In genomic region chr14:91336093-91336450, GRCh38 we compare ENCODE assay signal across 17 cellular contexts.
DNase-seq lines count a peak whose midpoint lies in the region; ATAC-seq and TF ChIP-seq lines count a peak whose summit lies in the region.
"Had no signal": no experiment of that assay in that cellular context is flagged by ENCODE, and none has a peak within 500 bp of the region (broad histone marks: within the 10 kb centered on the region; RNA-seq: fewer than 3 reads in every experiment).

No MANE protein-coding gene starts in this region.

- H3K4me3 ChIP-seq in endodermal cell (ENCODE audit: low read length) = no peak overlapping the region
- H3K4me3 ChIP-seq: BLaER1 had no signal

- no peak overlapping the region for H3K4me3 Mint-ChIP-seq in activated T-cell treated with anti-CD3 and anti-CD28 coated beads, Interleukin-2, amount 50 U/mL, for 24 hours
- no peak overlapping the region for H3K4me3 Mint-ChIP-seq in activated T-cell treated with anti-CD3 and anti-CD28 coated beads, Interleukin-2, amount 50 U/mL, for 4 hours
- no peak overlapping the region for H3K4me3 Mint-ChIP-seq in activated T-helper 17 cell treated with anti-CD3 and anti-CD28 coated beads, Interleukin-2, amount 50 U/mL, for 72 hours
- H3K4me3 Mint-ChIP-seq in memory B cell (no peak overlapping the region), endodermal cell (no peak overlapping the region)
- H3K4me3 Mint-ChIP-seq in stimulated activated effector memory CD8-positive, alpha-beta T cell treated with anti-CD3 and anti-CD28 coated beads, Interleukin-12 subunit alpha, Interleukin-12 subunit beta, amount 100 ng/mL, for 72 hours = no peak overlapping the region
- H3K4me3 Mint-ChIP-seq: CD8-positive, alpha-beta memory T cell had no signal

- no peak overlapping the region for H3K27ac ChIP-seq in endodermal cell (ENCODE audit: low read depth, low read length)
- H3K27ac ChIP-seq: BLaER1, KMS-11 had no signal

- H3K9me3 ChIP-seq in endodermal cell (ENCODE audit: control insufficient read depth, low read length) = no peaks in the 10 kb centered on the region
- H3K9me3 ChIP-seq: BLaER1 had no signal

- peaks cover 96% of the 10 kb centered on the region for H3K36me3 Mint-ChIP-seq in activated T-cell treated with anti-CD3 and anti-CD28 coated beads, Interleukin-2, amount 50 U/mL, for 24 hours (ENCODE audit: low read depth)
- H3K36me3 Mint-ChIP-seq in activated T-cell treated with anti-CD3 and anti-CD28 coated beads, Interleukin-2, amount 50 U/mL, for 4 hours (ENCODE audit: insufficient read depth) = peaks cover 27% of the 10 kb centered on the region
- H3K36me3 Mint-ChIP-seq in activated T-helper 17 cell treated with anti-CD3 and anti-CD28 coated beads, Interleukin-2, amount 50 U/mL, for 72 hours (ENCODE audit: low read depth) = peaks cover 90% of the 10 kb centered on the region
- H3K36me3 Mint-ChIP-seq in memory B cell (peaks cover 23% of the 10 kb centered on the region), endodermal cell (ENCODE audit: low read depth) (peaks cover 36% of the 10 kb centered on the region)
- H3K36me3 Mint-ChIP-seq in stimulated activated effector memory CD8-positive, alpha-beta T cell treated with anti-CD3 and anti-CD28 coated beads, Interleukin-12 subunit alpha, Interleukin-12 subunit beta, amount 100 ng/mL, for 72 hours = peaks cover 100% of the 10 kb centered on the region

- ATAC-seq in activated T-cell treated with anti-CD3 and anti-CD28 coated beads, Interleukin-2, amount 50 U/mL, for 4 hours = no peak
- ATAC-seq in activated T-helper 17 cell treated with anti-CD3 and anti-CD28 coated beads, Interleukin-2, amount 50 U/mL, for 72 hours (replicated peaks) = no peak
- no peak for ATAC-seq in memory B cell (ENCODE audit: low read depth)
- no peak for ATAC-seq in stimulated activated effector memory CD8-positive, alpha-beta T cell treated with anti-CD3 and anti-CD28 coated beads, Interleukin-12 subunit alpha, Interleukin-12 subunit beta, amount 100 ng/mL, for 72 hours
- ATAC-seq: HepG2, Panc1 had no signal

- H3K9me3 Mint-ChIP-seq in activated T-cell treated with anti-CD3 and anti-CD28 coated beads, Interleukin-2, amount 50 U/mL, for 24 hours = no peaks in the 10 kb centered on the region
- H3K9me3 Mint-ChIP-seq in activated T-cell treated with anti-CD3 and anti-CD28 coated beads, Interleukin-2, amount 50 U/mL, for 4 hours = no peaks in the 10 kb centered on the region
- no peaks in the 10 kb centered on the region for H3K9me3 Mint-ChIP-seq in activated T-helper 17 cell treated with anti-CD3 and anti-CD28 coated beads, Interleukin-2, amount 50 U/mL, for 72 hours
- no peaks in the 10 kb centered on the region for H3K9me3 Mint-ChIP-seq in memory B cell
- no peaks in the 10 kb centered on the region for H3K9me3 Mint-ChIP-seq in stimulated activated effector memory CD8-positive, alpha-beta T cell treated with anti-CD3 and anti-CD28 coated beads, Interleukin-12 subunit alpha, Interleukin-12 subunit beta, amount 100 ng/mL, for 72 hours
- H3K9me3 Mint-ChIP-seq in endodermal cell = no peaks in the 10 kb centered on the region
- H3K9me3 Mint-ChIP-seq: CD8-positive, alpha-beta memory T cell had no signal

- 93 to 100% methylated on average over 1 to 9 of the region's 9 CpGs for WGBS in endodermal cell (ENCODE audit: insufficient coverage in 1 of 2, insufficient read length in 1 of 2), 2 experiments

- H3K9ac ChIP-seq in endodermal cell (ENCODE audit: extremely low read depth, low read length, poor library complexity, severe bottlenecking) = no peak overlapping the region
- H3K9ac ChIP-seq: BLaER1, KMS-11 had no signal

- H3K27me3 ChIP-seq in endodermal cell (ENCODE audit: control insufficient read depth, insufficient read depth, low read length, poor library complexity, severe bottlenecking) = no peaks in the 10 kb centered on the region
- H3K27me3 ChIP-seq: BLaER1 had no signal

- DNase-seq in activated T-cell treated with anti-CD3 and anti-CD28 coated beads, Interleukin-2, amount 50 U/mL, for 24 hours = no peak
- DNase-seq in activated T-cell treated with anti-CD3 and anti-CD28 coated beads, Interleukin-2, amount 50 U/mL, for 4 hours = no peak
- no peak for DNase-seq in memory B cell (ENCODE audit: low spot score in 2 of 2)
- DNase-seq in stimulated activated effector memory CD8-positive, alpha-beta T cell treated with anti-CD3 and anti-CD28 coated beads, Interleukin-12 subunit alpha, Interleukin-12 subunit beta, amount 100 ng/mL, for 72 hours (ENCODE audit: low spot score in 2 of 2) = no peak
- no peak for DNase-seq in endodermal cell
- no peak for DNase-seq in AG08395 (ENCODE audit: low spot score)
- no peak for DNase-seq in NCI-H1417 treated with DMSO at 0.1 percent for 48 hours (lab: John Stamatoyannopoulos, UW)
- DNase-seq: CD8-positive, alpha-beta memory T cell; NCI-H1436; NCI-H1930; NCI-H345; NCI-H526 had no signal

- no peaks in the 10 kb centered on the region for H3K4me1 ChIP-seq in endodermal cell (ENCODE audit: control insufficient read depth, insufficient read depth, low read length)

- H3K27me3 Mint-ChIP-seq in activated T-cell treated with anti-CD3 and anti-CD28 coated beads, Interleukin-2, amount 50 U/mL, for 24 hours = no peaks in the 10 kb centered on the region
- no peaks in the 10 kb centered on the region for H3K27me3 Mint-ChIP-seq in activated T-cell treated with anti-CD3 and anti-CD28 coated beads, Interleukin-2, amount 50 U/mL, for 4 hours (ENCODE audit: low read depth)
- no peaks in the 10 kb centered on the region for H3K27me3 Mint-ChIP-seq in activated T-helper 17 cell treated with anti-CD3 and anti-CD28 coated beads, Interleukin-2, amount 50 U/mL, for 72 hours
- H3K27me3 Mint-ChIP-seq in memory B cell (no peaks in the 10 kb centered on the region), endodermal cell (ENCODE audit: insufficient read depth) (no peaks in the 10 kb centered on the region)

- no peak for TF ChIP-seq CTCF in endodermal cell (conservative IDR thresholded peaks at IDR 0.05)

- peaks cover 43% of the 10 kb centered on the region for H3K4me1 Mint-ChIP-seq in activated T-cell treated with anti-CD3 and anti-CD28 coated beads, Interleukin-2, amount 50 U/mL, for 24 hours (ENCODE audit: low read depth)
- peaks cover 35% of the 10 kb centered on the region for H3K4me1 Mint-ChIP-seq in activated T-cell treated with anti-CD3 and anti-CD28 coated beads, Interleukin-2, amount 50 U/mL, for 4 hours (ENCODE audit: low read depth)
- peaks cover 24% of the 10 kb centered on the region for H3K4me1 Mint-ChIP-seq in activated T-helper 17 cell treated with anti-CD3 and anti-CD28 coated beads, Interleukin-2, amount 50 U/mL, for 72 hours
- H3K4me1 Mint-ChIP-seq in memory B cell (peaks cover 26% of the 10 kb centered on the region), endodermal cell (no peaks in the 10 kb centered on the region)
- peaks cover 39% of the 10 kb centered on the region for H3K4me1 Mint-ChIP-seq in stimulated activated effector memory CD8-positive, alpha-beta T cell treated with anti-CD3 and anti-CD28 coated beads, Interleukin-12 subunit alpha, Interleukin-12 subunit beta, amount 100 ng/mL, for 72 hours

- peaks cover 28% of the 10 kb centered on the region for H3K36me3 ChIP-seq in endodermal cell (ENCODE audit: control insufficient read depth, insufficient read depth, low read length)

- peak overlapping the region; percentile 79 for H3K27ac Mint-ChIP-seq in activated T-cell treated with anti-CD3 and anti-CD28 coated beads, Interleukin-2, amount 50 U/mL, for 24 hours
- peak overlapping the region; percentile 68 for H3K27ac Mint-ChIP-seq in activated T-helper 17 cell treated with anti-CD3 and anti-CD28 coated beads, Interleukin-2, amount 50 U/mL, for 72 hours
- peak overlapping the region; percentile 62 for H3K27ac Mint-ChIP-seq in memory B cell
- peak overlapping the region; percentile 87 for H3K27ac Mint-ChIP-seq in stimulated activated effector memory CD8-positive, alpha-beta T cell treated with anti-CD3 and anti-CD28 coated beads, Interleukin-12 subunit alpha, Interleukin-12 subunit beta, amount 100 ng/mL, for 72 hours
- no peak overlapping the region for H3K27ac Mint-ChIP-seq in endodermal cell
